20 cellular contexts compared by ENCODE assay signal in genomic region chr3:28841436-28841835, GRCh38.
DNase-seq lines count a peak whose midpoint lies in the region; ATAC-seq and TF ChIP-seq lines count a peak whose summit lies in the region.
"Had no signal": no experiment of that assay in that cellular context is flagged by ENCODE, and none has a peak within 500 bp of the region (broad histone marks: within the 10 kb centered on the region; RNA-seq: fewer than 3 reads in every experiment).

No MANE protein-coding gene starts in this region.

- H3K27ac ChIP-seq in right atrium auricular region, result no peak overlapping the region
- H3K27ac ChIP-seq: adrenal gland, left ventricle myocardium inferior had no signal

- no peaks in the 10 kb centered on the region for H3K27me3 ChIP-seq in right atrium auricular region
- H3K27me3 ChIP-seq: adrenal gland, BE2C had no signal

- H3K4me3 Mint-ChIP-seq in T-helper 2 cell treated with Interferon-gamma antibody and Interleukin-4, amounts not matched to agents 5 μg/mL and 100 μg/mL, for 36 hours, result peak overlapping the region; percentile 3
- H3K4me3 Mint-ChIP-seq: naive B cell, T-cell had no signal

- H3K36me3 ChIP-seq in right atrium auricular region, result no peaks in the 10 kb centered on the region
- H3K36me3 ChIP-seq: adrenal gland, BE2C, left ventricle myocardium inferior had no signal

- H3K4me1 Mint-ChIP-seq in T-helper 2 cell treated with Interferon-gamma antibody and Interleukin-4, amounts not matched to agents 5 μg/mL and 100 μg/mL, for 36 hours (ENCODE audit: low read depth), result peaks cover 14% of the 10 kb centered on the region
- H3K4me1 Mint-ChIP-seq: naive B cell, T-cell had no signal

- H3K27ac Mint-ChIP-seq in T-helper 2 cell treated with Interferon-gamma antibody and Interleukin-4, amounts not matched to agents 5 μg/mL and 100 μg/mL, for 36 hours, result peak overlapping the region; percentile 37
- H3K27ac Mint-ChIP-seq: naive B cell, T-cell had no signal

- no peaks in the 10 kb centered on the region for H3K9me3 ChIP-seq in right atrium auricular region
- H3K9me3 ChIP-seq: adrenal gland, BE2C, left ventricle myocardium inferior had no signal

- TF ChIP-seq CTCF in right atrium auricular region (IDR thresholded peaks at IDR 0.05), result no peak

- DNase-seq in T-helper 2 cell treated with Interferon-gamma antibody and Interleukin-4, amounts not matched to agents 5 μg/mL and 100 μg/mL, for 36 hours (ENCODE audit: low spot score), result peak; percentile 6
- DNase-seq in NCI-H774 (lab: John Stamatoyannopoulos, UW) (no peak), NCI-H1105 (lab: John Stamatoyannopoulos, UW) (no peak), right atrium auricular region (ENCODE audit: low spot score) (no peak), HT-29 (ENCODE audit: low spot score) (no peak)
- DNase-seq: activated CD8-positive, alpha-beta memory T cell treated with anti-CD3 and anti-CD28 coated beads for 24 hours; adrenal gland; BE2C; DND-41; IMR-90; left ventricle myocardium inferior; naive B cell; NCI-H1417; right cardiac atrium; T-cell had no signal

- H3K27me3 Mint-ChIP-seq in T-helper 2 cell treated with Interferon-gamma antibody and Interleukin-4, amounts not matched to agents 5 μg/mL and 100 μg/mL, for 36 hours (ENCODE audit: low read depth), result no peaks in the 10 kb centered on the region
- H3K27me3 Mint-ChIP-seq: naive B cell had no signal

- H3K36me3 Mint-ChIP-seq in T-helper 2 cell treated with Interferon-gamma antibody and Interleukin-4, amounts not matched to agents 5 μg/mL and 100 μg/mL, for 36 hours (ENCODE audit: low read depth), result no peaks in the 10 kb centered on the region
- H3K36me3 Mint-ChIP-seq: naive B cell, T-cell had no signal

- no peak overlapping the region for H3K4me3 ChIP-seq in right atrium auricular region
- H3K4me3 ChIP-seq: adrenal gland, left ventricle myocardium inferior had no signal

- ATAC-seq in GM18502 (IDR thresholded peaks at IDR 0.05; ENCODE audit: poor library complexity, unreplicated experiment) (peak; percentile 17), GM19351 (IDR thresholded peaks at IDR 0.05; ENCODE audit: unreplicated experiment) (peak; percentile 26), HG02885 (IDR thresholded peaks at IDR 0.05; ENCODE audit: poor library complexity, unreplicated experiment) (peak; percentile 13)
- ATAC-seq: esophagus mucosa, Panc1, right cardiac atrium, T-cell had no signal

- H3K9me3 Mint-ChIP-seq in T-helper 2 cell treated with Interferon-gamma antibody and Interleukin-4, amounts not matched to agents 5 μg/mL and 100 μg/mL, for 36 hours, result peaks cover 3% of the 10 kb centered on the region
- H3K9me3 Mint-ChIP-seq: T-cell had no signal

- H3K4me1 ChIP-seq in right atrium auricular region, result no peaks in the 10 kb centered on the region
- H3K4me1 ChIP-seq: adrenal gland, BE2C, left ventricle myocardium inferior had no signal
